28 cellular contexts compared by ENCODE assay signal in the genomic region with DNA sequence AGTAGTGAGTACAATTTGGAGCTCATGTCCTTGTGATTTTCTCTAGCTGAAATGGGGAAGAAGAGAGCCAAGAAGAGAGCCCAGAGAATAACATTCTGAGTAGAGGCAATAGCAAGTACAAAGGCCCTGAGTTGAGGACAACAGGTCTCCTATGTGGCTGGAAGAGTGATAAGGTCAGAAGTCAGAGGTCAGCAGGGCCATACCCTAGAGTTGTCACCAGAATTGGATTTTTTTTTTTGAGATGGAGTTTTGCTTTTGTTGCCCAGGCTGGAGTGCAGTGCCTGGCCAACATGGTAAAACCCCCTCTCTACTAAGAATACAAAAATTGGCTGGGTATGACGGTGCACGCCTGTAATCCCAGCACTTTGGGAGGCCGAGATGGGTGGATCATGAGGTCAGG.
"Had no signal": no experiment of that assay in that cellular context is flagged by ENCODE, and none has a peak within 500 bp of the region (broad histone marks: within the 10 kb centered on the region; RNA-seq: fewer than 3 reads in every experiment).

No MANE protein-coding gene starts in this region.

- H3K36me3 ChIP-seq: colonic mucosa, esophagus muscularis mucosa, esophagus squamous epithelium, gastrocnemius medialis, gastroesophageal sphincter, heart left ventricle, heart right ventricle had no signal

- H3K4me1 ChIP-seq: colonic mucosa, foreskin keratinocyte had no signal

- H3K4me3 Mint-ChIP-seq: dendritic cell treated with granulocyte-macrophage colony-stimulating factor and Interleukin-4, amounts not matched to agents 40 ng/mL and 50 ng/mL, for 4 days; effector memory CD8-positive, alpha-beta T cell; endodermal cell had no signal

- DNase-seq: colonic mucosa; cortex of kidney; dermis blood vessel endothelial cell; dorsolateral prefrontal cortex; effector CD4-positive, alpha-beta T cell; effector CD8-positive, alpha-beta T cell; effector memory CD4-positive, alpha-beta T cell; effector memory CD8-positive, alpha-beta T cell; endodermal cell; erythroblast; esophagus squamous epithelium; foreskin fibroblast; foreskin keratinocyte; foreskin melanocyte; gastrocnemius medialis; glutamatergic neuron; head of caudate nucleus; heart left ventricle; heart right ventricle had no signal

- H3K4me3 ChIP-seq: colonic mucosa, coronary artery, dorsolateral prefrontal cortex, esophagus muscularis mucosa, esophagus squamous epithelium, gastrocnemius medialis, gastroesophageal sphincter, heart left ventricle, heart right ventricle had no signal

- H3K27ac Mint-ChIP-seq: dendritic cell treated with granulocyte-macrophage colony-stimulating factor and Interleukin-4, amounts not matched to agents 40 ng/mL and 50 ng/mL, for 4 days; effector memory CD8-positive, alpha-beta T cell; endodermal cell had no signal

- H3K9me3 ChIP-seq: colonic mucosa, esophagus muscularis mucosa, esophagus squamous epithelium, gastrocnemius medialis, gastroesophageal sphincter, heart left ventricle, heart right ventricle had no signal

- ATAC-seq: effector memory CD8-positive, alpha-beta T cell; foreskin keratinocyte; gastrocnemius medialis; gastroesophageal sphincter; heart left ventricle had no signal

- H3K27ac ChIP-seq: colonic mucosa, coronary artery, dorsolateral prefrontal cortex, epithelial cell of prostate, esophagus muscularis mucosa, esophagus squamous epithelium, foreskin keratinocyte, gastrocnemius medialis, gastroesophageal sphincter, heart left ventricle, heart right ventricle had no signal

- FAIRE-seq: colon, endometrium, endothelial cell of umbilical vein, frontal cortex had no signal

- H3K9me3 Mint-ChIP-seq: dendritic cell treated with granulocyte-macrophage colony-stimulating factor and Interleukin-4, amounts not matched to agents 40 ng/mL and 50 ng/mL, for 4 days; effector memory CD8-positive, alpha-beta T cell; endodermal cell had no signal
